ENCODE assay signal across 10 cellular contexts in genomic region chr5:95812100-95812472, GRCh38. TPM values are rescaled to one million over a fixed set of nuclear protein-coding genes. Genes with fewer than 3 reads are reported as not detected.
DNase-seq lines count a peak whose midpoint lies in the region; ATAC-seq, FAIRE-seq and TF ChIP-seq lines count a peak whose summit lies in the region.
"Had no signal": no experiment of that assay in that cellular context is flagged by ENCODE, and none has a peak within 500 bp of the region (broad histone marks: within the 10 kb centered on the region; RNA-seq: fewer than 3 reads in every experiment).

No MANE protein-coding gene starts in this region.

- H3K27me3 Mint-ChIP-seq in astrocyte (ENCODE audit: low read depth, unreplicated experiment) = no peaks in the 10 kb centered on the region
- H3K27me3 Mint-ChIP-seq in WTC11 (ENCODE audit: low read depth) = no peaks in the 10 kb centered on the region

- H3K4me1 ChIP-seq in astrocyte (ENCODE audit: insufficient read depth, low read length) (peaks cover 22% of the 10 kb centered on the region), lower lobe of right lung (peaks cover 76% of the 10 kb centered on the region), urinary bladder (ENCODE audit: insufficient read depth) (peaks cover 4% of the 10 kb centered on the region)

- H3K4me3 Mint-ChIP-seq in astrocyte (ENCODE audit: unreplicated experiment) (peak overlapping the region; percentile 55), WTC11 (no peak overlapping the region)
- H3K4me3 Mint-ChIP-seq: neural progenitor cell had no signal

- FAIRE-seq in astrocyte (lab: Jason Lieb, UNC) = no peak
- FAIRE-seq: D721Med had no signal

- peaks cover 42% of the 10 kb centered on the region for H3K4me1 Mint-ChIP-seq in astrocyte (ENCODE audit: low read depth, unreplicated experiment)
- H3K4me1 Mint-ChIP-seq in WTC11 = peaks cover 70% of the 10 kb centered on the region

- ATAC-seq in lower lobe of right lung (peak; percentile 51 to 57), WTC11 (no peak)

- peaks cover 4% of the 10 kb centered on the region for H3K36me3 ChIP-seq in astrocyte (ENCODE audit: insufficient read depth, low read length)
- H3K36me3 ChIP-seq in lower lobe of right lung = peaks cover 47% of the 10 kb centered on the region
- H3K36me3 ChIP-seq in urinary bladder (ENCODE audit: insufficient read depth) = no peaks in the 10 kb centered on the region
- H3K36me3 ChIP-seq in MG63 = peaks cover 20% of the 10 kb centered on the region
- H3K36me3 ChIP-seq: neural progenitor cell had no signal

- no peak overlapping the region for H3K4me3 ChIP-seq in astrocyte (ENCODE audit: insufficient read depth, low read depth, low read length)
- no peak overlapping the region for H3K4me3 ChIP-seq in lower lobe of right lung
- no peak overlapping the region for H3K4me3 ChIP-seq in urinary bladder (ENCODE audit: low read depth, low read length)
- no peak overlapping the region for H3K4me3 ChIP-seq in MG63
- H3K4me3 ChIP-seq: neural progenitor cell had no signal

- H3K36me3 Mint-ChIP-seq in astrocyte (ENCODE audit: low read depth, unreplicated experiment) = peaks cover 24% of the 10 kb centered on the region
- peaks cover 9% of the 10 kb centered on the region for H3K36me3 Mint-ChIP-seq in WTC11

- H3K9ac ChIP-seq in astrocyte (ENCODE audit: low read length) = no peak overlapping the region
- H3K9ac ChIP-seq: neural progenitor cell had no signal

- H4K20me1 ChIP-seq in astrocyte (ENCODE audit: insufficient read depth, low read length) = peaks cover 9% of the 10 kb centered on the region

- no peak overlapping the region for H2AFZ ChIP-seq in astrocyte (ENCODE audit: low read depth, low read length)
- H2AFZ ChIP-seq: neural progenitor cell had no signal

- H3K4me2 ChIP-seq in astrocyte (ENCODE audit: low read length) = no peak overlapping the region
- H3K4me2 ChIP-seq: neural progenitor cell had no signal

- DNase-seq in stimulated activated CD4-positive, alpha-beta T cell treated with anti-CD3 and anti-CD28 coated beads, Interleukin-15, amount 100 ng/mL, for 24 hours = peak; percentile 65
- no peak for DNase-seq in stimulated activated CD4-positive, alpha-beta T cell treated with anti-CD3 and anti-CD28 coated beads, Interleukin-1b, Interleukin-23, amount 100 ng/mL, for 48 hours
- no peak for DNase-seq in astrocyte (ENCODE audit: low read depth)
- peak; percentile 48 for DNase-seq in lower lobe of right lung
- no peak for DNase-seq in WTC11 (ENCODE audit: low spot score)
- no peak for DNase-seq in MG63
- no peak for DNase-seq in NCI-H446 (lab: John Stamatoyannopoulos, UW)

- TF ChIP-seq CTCF in astrocyte (IDR thresholded peaks at IDR 0.05; ENCODE audit: insufficient read depth, low read depth, low read length) = no peak
- TF ChIP-seq CTCF in lower lobe of right lung (IDR thresholded peaks at IDR 0.05) = no peak
- no peak for TF ChIP-seq CTCF in WTC11 (IDR thresholded peaks at IDR 0.05)

- H3K9me3 ChIP-seq in astrocyte (ENCODE audit: insufficient read depth, low read depth, low read length) = no peaks in the 10 kb centered on the region
- H3K9me3 ChIP-seq in lower lobe of right lung = no peaks in the 10 kb centered on the region
- H3K9me3 ChIP-seq in MG63 = no peaks in the 10 kb centered on the region

- H3K27me3 ChIP-seq in astrocyte (ENCODE audit: insufficient read depth, low read length) (no peaks in the 10 kb centered on the region), lower lobe of right lung (ENCODE audit: low read depth) (no peaks in the 10 kb centered on the region), MG63 (no peaks in the 10 kb centered on the region)
- H3K27me3 ChIP-seq: neural progenitor cell had no signal

- CTCF ChIA-PET in WTC11 (lab: Charles Lee) = interaction anchor here (0.6 to 1.8 kb wide), 2 partner anchors 23 to 31 kb away, joined by 5 read pairs; no protein-coding TSS in a partner anchor

- H3K27ac Mint-ChIP-seq in astrocyte (ENCODE audit: unreplicated experiment) (peak overlapping the region; percentile 60), WTC11 (no peak overlapping the region)
- H3K27ac Mint-ChIP-seq: neural progenitor cell had no signal

- WGBS in urinary bladder = 16% methylated on average over 6 of the region's 6 CpGs

- no peaks in the 10 kb centered on the region for H3K9me3 Mint-ChIP-seq in astrocyte (ENCODE audit: unreplicated experiment)
- no peaks in the 10 kb centered on the region for H3K9me3 Mint-ChIP-seq in WTC11
- H3K9me3 Mint-ChIP-seq: neural progenitor cell had no signal

- intact Hi-C loops in lower lobe of right lung (cut with DNase I) = no loop called here

- H3K27ac ChIP-seq in astrocyte (ENCODE audit: low read depth, low read length) (no peak overlapping the region), lower lobe of right lung (peak overlapping the region; percentile 40), urinary bladder (ENCODE audit: low read depth) (peak overlapping the region; percentile 44)
- H3K27ac ChIP-seq: neural progenitor cell had no signal

- H3K79me2 ChIP-seq in astrocyte (ENCODE audit: insufficient read depth, low read length) = no peaks in the 10 kb centered on the region

- POLR2A ChIA-PET in WTC11 (lab: Charles Lee) = no interaction called here

TF ChIP-seq in WTC11, 78 proteins besides CTCF, POLR2A, EP300 and RAD21 (continues in another document):
- TF ChIP-seq EMX1 (CRISPR knock-in tag; IDR thresholded peaks at IDR 0.05) (no peak), CREM (CRISPR knock-in tag; IDR thresholded peaks at IDR 0.05) (no peak), GABPB1 (CRISPR knock-in tag; IDR thresholded peaks at IDR 0.05) (no peak), ZNF281 (CRISPR knock-in tag; IDR thresholded peaks at IDR 0.05) (no peak), AFF4 (CRISPR knock-in tag; IDR thresholded peaks at IDR 0.05; ENCODE audit: borderline replicate concordance) (no peak), FOXJ3 (CRISPR knock-in tag; IDR thresholded peaks at IDR 0.05; ENCODE audit: borderline replicate concordance) (no peak), E2F4 (CRISPR knock-in tag; IDR thresholded peaks at IDR 0.05; ENCODE audit: borderline replicate concordance, low read depth) (no peak), SMAD4 (CRISPR knock-in tag; IDR thresholded peaks at IDR 0.05) (no peak), FOXP1 (CRISPR knock-in tag; IDR thresholded peaks at IDR 0.05; ENCODE audit: borderline replicate concordance) (no peak), TEAD1 (CRISPR knock-in tag; IDR thresholded peaks at IDR 0.05) (no peak)

RNA-seq across cellular contexts. Expression of gene GLRX, which starts 10.4 kb away (rescaled TPM):
- total RNA-seq in astrocyte = 38.4 and 40.5 TPM in 2 replicates
- total RNA-seq in lower lobe of right lung = 115 TPM
- total RNA-seq in urinary bladder = 23.5 TPM
- polyA plus RNA-seq in urinary bladder = 61.1 TPM
- 15.9 to 21.0 TPM (median 19.2 TPM) in 3 replicates for total RNA-seq in WTC11 (2021)
- total RNA-seq in MG63 (2014; rRNA removed; shearing (Covaris generic); ENCODE audit: low replicate concordance) = 87.3 and 120 TPM in 2 replicates

Comparison
In these comparisons a context has a peak if more than half of its experiments do, and no peak if none do; other contexts are left out.
1. DNase-seq: peak in stimulated activated CD4-positive, alpha-beta T cell treated with anti-CD3 and anti-CD28 coated beads, Interleukin-15, amount 100 ng/mL, for 24 hours (single experiment) and lower lobe of right lung (single experiment); none in stimulated activated CD4-positive, alpha-beta T cell treated with anti-CD3 and anti-CD28 coated beads, Interleukin-1b, Interleukin-23, amount 100 ng/mL, for 48 hours (single experiment), astrocyte (single experiment), WTC11 (single experiment), MG63 (single experiment) and NCI-H446 (0 of 2).